13 cellular contexts compared by ENCODE assay signal in the genomic region with DNA sequence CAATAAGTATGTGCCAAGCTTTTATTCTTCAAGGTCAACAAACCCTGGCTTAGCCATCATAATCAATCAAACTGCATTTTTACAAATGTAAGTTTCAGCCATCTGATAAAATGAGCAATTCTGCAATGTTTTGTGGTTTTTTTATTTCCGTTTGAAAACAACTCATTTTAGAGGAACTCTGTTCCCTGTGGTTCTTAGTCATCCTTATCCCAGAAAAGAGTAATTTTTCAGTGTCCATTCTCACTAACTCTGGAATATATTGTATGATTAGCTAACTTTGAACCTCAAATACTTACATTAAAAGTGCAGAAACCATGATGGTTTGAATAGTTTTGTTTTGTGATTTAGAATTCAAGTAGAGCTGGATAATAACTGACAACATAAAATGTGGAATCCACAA.
DNase-seq lines count a peak whose midpoint lies in the region; ATAC-seq and TF ChIP-seq lines count a peak whose summit lies in the region.
"Had no signal": no experiment of that assay in that cellular context is flagged by ENCODE, and none has a peak within 500 bp of the region (broad histone marks: within the 10 kb centered on the region; RNA-seq: fewer than 3 reads in every experiment).

No MANE protein-coding gene starts in this region.

- H3F3A ChIP-seq in GM23248 (ENCODE audit: insufficient read depth) (peaks cover 12% of the 10 kb centered on the region; the same call in 1 of the 2 replicates), PC-3 (ENCODE audit: low read length, unreplicated experiment) (no peaks in the 10 kb centered on the region)

- intact Hi-C loops in PC-3 (cut with micrococcal nuclease), result no loop called here
- intact Hi-C loops in colonic mucosa (cut with DNase I), result no loop called here

- no peaks in the 10 kb centered on the region for H3K36me3 ChIP-seq in GM23248 (ENCODE audit: low read depth)
- H3K36me3 ChIP-seq in PC-3 (ENCODE audit: low read depth, low read length), result no peaks in the 10 kb centered on the region
- no peaks in the 10 kb centered on the region for H3K36me3 ChIP-seq in colonic mucosa
- H3K36me3 ChIP-seq: cardiac muscle cell, transverse colon had no signal

- no peaks in the 10 kb centered on the region for H4K20me1 ChIP-seq in GM23248 (ENCODE audit: insufficient read depth)
- no peaks in the 10 kb centered on the region for H4K20me1 ChIP-seq in PC-3 (ENCODE audit: low read length)

- BruUV-seq in PC-3 (replicated peaks; lab: Mats Ljungman, UMichigan), result no TSS peak

- no peak overlapping the region for H2AFZ ChIP-seq in GM23248
- no peak overlapping the region for H2AFZ ChIP-seq in PC-3 (ENCODE audit: low read length)

- in situ Hi-C loops in GM23248 (cut with MboI), result no loop called here

- WGBS in GM23248 (ENCODE audit: low coverage in 1 of 2, low lambda C conversion rate in 2 of 2, missing lambda C conversion rate in 2 of 2), 2 experiments, result 3 to 6% methylated on average over 1 of the region's 1 CpG

- H3K9ac ChIP-seq in GM23248, result no peak overlapping the region
- no peak overlapping the region for H3K9ac ChIP-seq in PC-3 (ENCODE audit: low read length)
- no peak overlapping the region for H3K9ac ChIP-seq in colonic mucosa (ENCODE audit: low read depth in 2 of 2, low read length in 2 of 2)

- ATAC-seq in PC-3 (peak; percentile 29; the same call in 1 of the 2 replicates), HG03280 (IDR thresholded peaks at IDR 0.05; ENCODE audit: unreplicated experiment) (no peak), HG02759 (IDR thresholded peaks at IDR 0.05; ENCODE audit: unreplicated experiment) (no peak)

- H3K4me1 ChIP-seq in GM23248 (ENCODE audit: insufficient read depth) (peaks cover 13% of the 10 kb centered on the region), PC-3 (ENCODE audit: insufficient read depth, low read length) (peaks cover 14% of the 10 kb centered on the region; the same call in 1 of the 2 replicates), colonic mucosa (no peaks in the 10 kb centered on the region)

- CTCF ChIA-PET in PC-3 (lab: Charles Lee), result no interaction called here

- no peak overlapping the region for H3K4me2 ChIP-seq in GM23248 (ENCODE audit: unreplicated experiment)
- no peak overlapping the region for H3K4me2 ChIP-seq in PC-3 (ENCODE audit: low read length)

- H3K9me2 ChIP-seq in GM23248 (ENCODE audit: insufficient read depth) (no peaks in the 10 kb centered on the region), PC-3 (replicated peaks; ENCODE audit: low read length) (no peaks in the 10 kb centered on the region)

- H3K79me2 ChIP-seq in GM23248 (ENCODE audit: insufficient read depth) (no peaks in the 10 kb centered on the region), PC-3 (ENCODE audit: low read length) (no peaks in the 10 kb centered on the region)

- H3K27me3 ChIP-seq in GM23248 (replicated peaks; ENCODE audit: insufficient read depth) (peaks cover 62% of the 10 kb centered on the region), PC-3 (ENCODE audit: low read length) (no peaks in the 10 kb centered on the region), colonic mucosa (no peaks in the 10 kb centered on the region)
- H3K27me3 ChIP-seq: cardiac muscle cell, transverse colon had no signal

- peak; percentile 65 for DNase-seq in GM23248
- peak; percentile 41 for DNase-seq in PC-3
- DNase-seq in colonic mucosa, result no peak
- peak; percentile 44 for DNase-seq in smooth muscle cell of the brain vasculature (ENCODE audit: low read depth, low spot score)
- no peak for DNase-seq in NCI-H1092 treated with DMSO at 0.1 percent for 48 hours (lab: John Stamatoyannopoulos, UW)
- DNase-seq: activated CD4-positive, alpha-beta memory T cell treated with anti-CD3 and anti-CD28 coated beads for 36 hours; DMS153; occipital lobe; T-helper 2 cell; transverse colon had no signal

- H3K4me3 ChIP-seq in GM23248, result no peak overlapping the region
- H3K4me3 ChIP-seq in PC-3 (ENCODE audit: low read length), result no peak overlapping the region
- no peak overlapping the region for H3K4me3 ChIP-seq in colonic mucosa
- H3K4me3 ChIP-seq: cardiac muscle cell, transverse colon had no signal

- H3K9me3 ChIP-seq in GM23248 (ENCODE audit: low read depth) (no peaks in the 10 kb centered on the region), PC-3 (ENCODE audit: low read length) (no peaks in the 10 kb centered on the region), colonic mucosa (no peaks in the 10 kb centered on the region)
- H3K9me3 ChIP-seq: transverse colon had no signal

- H3K27ac ChIP-seq in GM23248 (no peak overlapping the region), PC-3 (ENCODE audit: low read length) (no peak overlapping the region), colonic mucosa (peak overlapping the region; percentile 49)
- H3K27ac ChIP-seq: cardiac muscle cell had no signal

- TF ChIP-seq CTCF in PC-3 (conservative IDR thresholded peaks at IDR 0.05; ENCODE audit: low read depth, low read length) (no peak), colonic mucosa (IDR thresholded peaks at IDR 0.05) (no peak)

- POLR2A ChIA-PET in PC-3 (lab: Charles Lee; ENCODE audit: unreplicated experiment), result no interaction called here

Comparison
In these comparisons a context has a peak if more than half of its experiments do, and no peak if none do; other contexts are left out.
1. DNase-seq: peak in GM23248 (single experiment), PC-3 (single experiment) and smooth muscle cell of the brain vasculature (single experiment); none in colonic mucosa (single experiment) and NCI-H1092 treated with DMSO at 0.1 percent for 48 hours (single experiment).